ENCODE assay signal across 12 cellular contexts in genomic region chr7:66558660-66559465, GRCh38.
DNase-seq lines count a peak whose midpoint lies in the region; ATAC-seq and TF ChIP-seq lines count a peak whose summit lies in the region.
"Had no signal": no experiment of that assay in that cellular context is flagged by ENCODE, and none has a peak within 500 bp of the region (broad histone marks: within the 10 kb centered on the region; RNA-seq: fewer than 3 reads in every experiment).

No MANE protein-coding gene starts in this region.

- intact Hi-C loops in left cardiac atrium (cut with DNase I) (no loop called here), transverse colon (cut with DNase I; ENCODE audit: low total_unique reads) (loop anchor here (10.0 kb wide), 2 partner anchors 86 to 186 kb away; partner anchors contain the start of gene RABGEF1)

- no peak for DNase-seq in left cardiac atrium
- DNase-seq in right atrium auricular region (ENCODE audit: low spot score): no peak
- no peak for DNase-seq in activated CD8-positive, alpha-beta T cell treated with anti-CD3 and anti-CD28 coated beads, Interleukin-2, amount 10 ng/mL, durations not matched to agents 7 days and 5 days
- peak; percentile 39 for DNase-seq in iPS-NIHi11 (ENCODE audit: low spot score)
- DNase-seq in transverse colon: peak; percentile 1
- DNase-seq in WERI-Rb-1: no peak
- DNase-seq: AML-193; psoas muscle; stimulated activated CD4-positive, alpha-beta T cell treated with anti-CD3 and anti-CD28 coated beads, Interleukin-2, amount 100 ng/mL, for 24 hours; stimulated activated naive CD8-positive, alpha-beta T cell treated with anti-CD3 and anti-CD28 coated beads, Interleukin-15, Interleukin-2, amounts not matched to agents 100 U/mL and 50 U/mL, for 24 hours had no signal

- TF ChIP-seq POLR2A in transverse colon (IDR thresholded peaks at IDR 0.05): no peak

- WGBS in transverse colon (ENCODE audit: low coverage in 1 of 2), 2 donors: 75% methylated on average over 11 of the region's 17 CpGs; no CpG with 5 or more reads in 1 of the 2 donors

- in situ Hi-C loops in transverse colon (cut with MboI; ENCODE audit: low pct_ligation_motif_present in 1 of 4, low pct_unique_long_range_greater_than_20kb in 1 of 4, low sequenced_read_pairs in 3 of 4): no loop called here

- H3K9me3 ChIP-seq in right atrium auricular region (no peaks in the 10 kb centered on the region), transverse colon (no peaks in the 10 kb centered on the region), WERI-Rb-1 (ENCODE audit: severe bottlenecking) (no peaks in the 10 kb centered on the region)
- H3K9me3 ChIP-seq: psoas muscle had no signal

- ATAC-seq in left cardiac atrium (peak; percentile 4 to 5), GM21390 (IDR thresholded peaks at IDR 0.05; ENCODE audit: unreplicated experiment) (no peak)
- ATAC-seq in activated CD8-positive, alpha-beta T cell treated with anti-CD3 and anti-CD28 coated beads, Interleukin-2, amount 10 ng/mL, durations not matched to agents 7 days and 5 days: no peak
- ATAC-seq in stimulated activated memory B cell treated with anti-CD40 and anti-IgM and Interleukin-4, amounts not matched to agents 10 μg/mL and 1 μg/mL and 100 μg/mL, for 72 hours: no peak
- ATAC-seq: stimulated activated naive CD8-positive, alpha-beta T cell treated with anti-CD3 and anti-CD28 coated beads, Interleukin-15, Interleukin-2, amounts not matched to agents 100 U/mL and 50 U/mL, for 24 hours had no signal

- H3K27me3 ChIP-seq in right atrium auricular region (no peaks in the 10 kb centered on the region), transverse colon (no peaks in the 10 kb centered on the region), WERI-Rb-1 (ENCODE audit: insufficient read depth, low read depth, severe bottlenecking) (no peaks in the 10 kb centered on the region)

- peak overlapping the region; percentile 41 for H3K27ac Mint-ChIP-seq in activated CD8-positive, alpha-beta T cell treated with anti-CD3 and anti-CD28 coated beads, Interleukin-2, amount 10 ng/mL, durations not matched to agents 7 days and 5 days
- no peak overlapping the region for H3K27ac Mint-ChIP-seq in stimulated activated memory B cell treated with anti-CD40 and anti-IgM and Interleukin-4, amounts not matched to agents 10 μg/mL and 1 μg/mL and 100 μg/mL, for 72 hours

- peaks cover 0 to 12% of the 10 kb centered on the region in 2 donors for H3K4me1 ChIP-seq in right atrium auricular region
- H3K4me1 ChIP-seq in transverse colon: peaks cover 0 to 9% (median 4%) of the 10 kb centered on the region in 4 donors
- H3K4me1 ChIP-seq: psoas muscle had no signal

- H3K4me3 Mint-ChIP-seq in activated CD8-positive, alpha-beta T cell treated with anti-CD3 and anti-CD28 coated beads, Interleukin-2, amount 10 ng/mL, durations not matched to agents 7 days and 5 days: no peak overlapping the region
- H3K4me3 Mint-ChIP-seq in stimulated activated memory B cell treated with anti-CD40 and anti-IgM and Interleukin-4, amounts not matched to agents 10 μg/mL and 1 μg/mL and 100 μg/mL, for 72 hours: no peak overlapping the region

- no peak overlapping the region for H3K4me3 ChIP-seq in right atrium auricular region
- no peak overlapping the region for H3K4me3 ChIP-seq in transverse colon
- H3K4me3 ChIP-seq in WERI-Rb-1 (ENCODE audit: low read depth, low read length): no peak overlapping the region
- H3K4me3 ChIP-seq: psoas muscle had no signal

- H3K27ac ChIP-seq in right atrium auricular region (no peak overlapping the region), transverse colon (no peak overlapping the region), WERI-Rb-1 (no peak overlapping the region)
- H3K27ac ChIP-seq: psoas muscle had no signal

- no peaks in the 10 kb centered on the region for H3K27me3 Mint-ChIP-seq in activated CD8-positive, alpha-beta T cell treated with anti-CD3 and anti-CD28 coated beads, Interleukin-2, amount 10 ng/mL, durations not matched to agents 7 days and 5 days (ENCODE audit: low read depth)
- H3K27me3 Mint-ChIP-seq in stimulated activated memory B cell treated with anti-CD40 and anti-IgM and Interleukin-4, amounts not matched to agents 10 μg/mL and 1 μg/mL and 100 μg/mL, for 72 hours: no peaks in the 10 kb centered on the region

- POLR2A ChIA-PET in activated CD8-positive, alpha-beta T cell treated with anti-CD3 and anti-CD28 coated beads, Interleukin-2, amount 10 ng/mL, durations not matched to agents 7 days and 5 days (lab: Charles Lee): interaction anchor here (0.6 to 1.0 kb wide), 3 partner anchors 79 to 302 kb away, joined by 3 read pairs; no protein-coding TSS in a partner anchor

- CTCF ChIA-PET in activated CD8-positive, alpha-beta T cell treated with anti-CD3 and anti-CD28 coated beads, Interleukin-2, amount 10 ng/mL, durations not matched to agents 7 days and 5 days (lab: Charles Lee): interaction anchor here (1.2 to 1.8 kb wide), 3 partner anchors 25 to 285 kb away, joined by 3 to 10 read pairs (median 5); partner anchors contain the start of gene KCTD7

- peaks cover 5% of the 10 kb centered on the region for H3K4me1 Mint-ChIP-seq in activated CD8-positive, alpha-beta T cell treated with anti-CD3 and anti-CD28 coated beads, Interleukin-2, amount 10 ng/mL, durations not matched to agents 7 days and 5 days (ENCODE audit: low read depth)
- peaks cover 9% of the 10 kb centered on the region for H3K4me1 Mint-ChIP-seq in stimulated activated memory B cell treated with anti-CD40 and anti-IgM and Interleukin-4, amounts not matched to agents 10 μg/mL and 1 μg/mL and 100 μg/mL, for 72 hours

- peaks cover 18% of the 10 kb centered on the region for H3K36me3 Mint-ChIP-seq in activated CD8-positive, alpha-beta T cell treated with anti-CD3 and anti-CD28 coated beads, Interleukin-2, amount 10 ng/mL, durations not matched to agents 7 days and 5 days (ENCODE audit: low read depth)
- H3K36me3 Mint-ChIP-seq in stimulated activated memory B cell treated with anti-CD40 and anti-IgM and Interleukin-4, amounts not matched to agents 10 μg/mL and 1 μg/mL and 100 μg/mL, for 72 hours: peaks cover 21% of the 10 kb centered on the region

- H3K9me3 Mint-ChIP-seq in activated CD8-positive, alpha-beta T cell treated with anti-CD3 and anti-CD28 coated beads, Interleukin-2, amount 10 ng/mL, durations not matched to agents 7 days and 5 days (ENCODE audit: insufficient read depth): no peaks in the 10 kb centered on the region
- H3K9me3 Mint-ChIP-seq in stimulated activated memory B cell treated with anti-CD40 and anti-IgM and Interleukin-4, amounts not matched to agents 10 μg/mL and 1 μg/mL and 100 μg/mL, for 72 hours: no peaks in the 10 kb centered on the region

- TF ChIP-seq EP300 in transverse colon (IDR thresholded peaks at IDR 0.05; ENCODE audit: low read depth): no peak

- TF ChIP-seq CTCF in right atrium auricular region (IDR thresholded peaks at IDR 0.05) (no peak), transverse colon (IDR thresholded peaks at IDR 0.05) (no peak), WERI-Rb-1 (IDR thresholded peaks at IDR 0.05; ENCODE audit: low read depth, low read length) (no peak)

- peaks cover 12% of the 10 kb centered on the region for H3K36me3 ChIP-seq in right atrium auricular region
- peaks cover 0 to 3% (median 0%) of the 10 kb centered on the region in 4 donors for H3K36me3 ChIP-seq in transverse colon
- H3K36me3 ChIP-seq in WERI-Rb-1: peaks cover 27% of the 10 kb centered on the region

Comparison
In these comparisons a context has a peak if more than half of its experiments do, and no peak if none do; other contexts are left out.
1. ATAC-seq: peak in left cardiac atrium (2 of 2); none in activated CD8-positive, alpha-beta T cell treated with anti-CD3 and anti-CD28 coated beads, Interleukin-2, amount 10 ng/mL, durations not matched to agents 7 days and 5 days (single experiment), stimulated activated memory B cell treated with anti-CD40 and anti-IgM and Interleukin-4, amounts not matched to agents 10 μg/mL and 1 μg/mL and 100 μg/mL, for 72 hours (single experiment) and GM21390 (single experiment).
2. DNase-seq: peak in iPS-NIHi11 (single experiment) and transverse colon (single experiment); none in left cardiac atrium (single experiment), right atrium auricular region (single experiment), activated CD8-positive, alpha-beta T cell treated with anti-CD3 and anti-CD28 coated beads, Interleukin-2, amount 10 ng/mL, durations not matched to agents 7 days and 5 days (single experiment) and WERI-Rb-1 (single experiment).